ENCODE assay signal across 10 cellular contexts in the genomic region with DNA sequence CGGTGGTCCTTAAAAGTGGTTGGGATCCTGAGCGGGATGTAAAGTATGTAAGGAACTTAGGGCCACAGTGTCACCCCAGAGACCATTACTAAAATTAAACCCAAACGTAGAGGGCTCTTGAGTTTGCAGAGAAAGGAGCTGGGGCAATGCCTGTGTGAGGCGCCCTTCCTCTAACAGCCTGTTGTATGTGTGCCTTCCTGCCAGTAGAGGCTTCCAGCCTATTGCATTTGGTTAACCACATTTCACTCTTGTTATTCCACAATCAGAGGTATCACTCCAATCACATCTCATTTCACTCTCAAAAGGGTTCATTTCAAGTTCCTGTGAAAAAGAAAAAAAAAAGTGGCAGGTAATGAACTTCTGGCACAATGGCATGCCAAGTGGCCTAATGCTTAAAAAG. TPM values are rescaled to one million over a fixed set of nuclear protein-coding genes. Genes with fewer than 3 reads are reported as not detected.
DNase-seq lines count a peak whose midpoint lies in the region; ATAC-seq and TF ChIP-seq lines count a peak whose summit lies in the region.
"Had no signal": no experiment of that assay in that cellular context is flagged by ENCODE, and none has a peak within 500 bp of the region (broad histone marks: within the 10 kb centered on the region; RNA-seq: fewer than 3 reads in every experiment).

No MANE protein-coding gene starts in this region.

- TF ChIP-seq POLR2A in lower leg skin (IDR thresholded peaks at IDR 0.05), result no peak

- peak overlapping the region in 1 of 10 donors; percentile 18 for H3K4me3 Mint-ChIP-seq in naive thymus-derived CD4-positive, alpha-beta T cell

- peak overlapping the region in 1 of 9 donors; percentile 48 for H3K27ac Mint-ChIP-seq in naive thymus-derived CD4-positive, alpha-beta T cell

- no peak overlapping the region for H3K9ac ChIP-seq in fibroblast of lung (ENCODE audit: insufficient read depth, low read length)

- no peaks in the 10 kb centered on the region for H3K9me3 Mint-ChIP-seq in naive thymus-derived CD4-positive, alpha-beta T cell

- DNase-seq in AG04450 (ENCODE audit: low read depth, low spot score) (no peak), fibroblast of lung (ENCODE audit: low read depth in 2 of 2) (peak in 1 of 2 donors; percentile 58), mesenteric fat pad (ENCODE audit: low spot score) (no peak), lower leg skin (ENCODE audit: low spot score in 2 of 2) (no peak), head of caudate nucleus (no peak)
- DNase-seq in naive thymus-derived CD4-positive, alpha-beta T cell, result no peak
- DNase-seq: dorsolateral prefrontal cortex, left cardiac atrium had no signal

- intact Hi-C loops in naive thymus-derived CD4-positive, alpha-beta T cell (cut with micrococcal nuclease), result no loop called here
- intact Hi-C loops in lower leg skin (cut with DNase I; ENCODE audit: low total_unique reads) (no loop called here), head of caudate nucleus (cut with DNase I) (no loop called here)

- ATAC-seq in GM18520 (IDR thresholded peaks at IDR 0.05; ENCODE audit: unreplicated experiment) (peak; percentile 46), HG03565 (IDR thresholded peaks at IDR 0.05; ENCODE audit: unreplicated experiment) (peak; percentile 47)
- ATAC-seq in naive thymus-derived CD4-positive, alpha-beta T cell, result no peak
- ATAC-seq: left cardiac atrium had no signal

- no peaks in the 10 kb centered on the region for H3K4me1 ChIP-seq in fibroblast of lung (ENCODE audit: control insufficient read depth, extremely low read depth, insufficient read depth, low read length)
- H3K4me1 ChIP-seq in naive thymus-derived CD4-positive, alpha-beta T cell (ENCODE audit: control insufficient read depth in 2 of 2, insufficient read depth in 2 of 2, low read length in 2 of 2), result peaks cover 0 to 6% of the 10 kb centered on the region in 2 donors

- CTCF ChIA-PET in AG04450 (lab: Charles Lee), result interaction anchor here (0.7 to 2.1 kb wide), 3 partner anchors 9 to 22 kb away, joined by 3 to 5 read pairs (median 3); no protein-coding TSS in a partner anchor
- CTCF ChIA-PET in naive thymus-derived CD4-positive, alpha-beta T cell (lab: Charles Lee), result no interaction called here

- no peak overlapping the region for H3K27ac ChIP-seq in AG04450 (ENCODE audit: low read depth, low read length)
- no peak overlapping the region for H3K27ac ChIP-seq in fibroblast of lung (ENCODE audit: insufficient read depth, low read length)
- H3K27ac ChIP-seq in naive thymus-derived CD4-positive, alpha-beta T cell (ENCODE audit: low read depth, low read length), result no peak overlapping the region
- H3K27ac ChIP-seq: dorsolateral prefrontal cortex had no signal

- peaks cover 37% of the 10 kb centered on the region for H3K79me2 ChIP-seq in fibroblast of lung (ENCODE audit: control insufficient read depth, insufficient read depth, low read length)

- peak overlapping the region; percentile 28 for H2AFZ ChIP-seq in fibroblast of lung (ENCODE audit: low read length)

- peaks cover 0 to 21% (median 0%) of the 10 kb centered on the region in 7 donors for H3K4me1 Mint-ChIP-seq in naive thymus-derived CD4-positive, alpha-beta T cell

- H4K20me1 ChIP-seq in fibroblast of lung (ENCODE audit: control insufficient read depth, extremely low read depth, insufficient read depth, low read length), result no peaks in the 10 kb centered on the region

- WGBS in lower leg skin, 2 donors, result 83 to 87% methylated on average over 4 of the region's 4 CpGs

- peak overlapping the region; percentile 52 for H3K4me2 ChIP-seq in fibroblast of lung (ENCODE audit: extremely low read depth, insufficient read depth, low read length)

- TF ChIP-seq CTCF in AG04450 (IDR thresholded peaks at IDR 0.05; ENCODE audit: low read depth, low read length) (peak; percentile 54), fibroblast of lung (conservative IDR thresholded peaks at IDR 0.05 in 1 of 2, IDR thresholded peaks at IDR 0.05 in 1 of 2; ENCODE audit: low read depth in 1 of 2, low read length in 2 of 2) (peak; percentile 52 to 60), lower leg skin (IDR thresholded peaks at IDR 0.05) (no peak)

- H3K27me3 Mint-ChIP-seq in naive thymus-derived CD4-positive, alpha-beta T cell, result no peaks in the 10 kb centered on the region

- H3K36me3 Mint-ChIP-seq in naive thymus-derived CD4-positive, alpha-beta T cell, result peaks cover 0 to 15% (median 0%) of the 10 kb centered on the region in 5 donors

- POLR2A ChIA-PET in AG04450 (lab: Yijun Ruan, JAX), result no interaction called here
- POLR2A ChIA-PET in naive thymus-derived CD4-positive, alpha-beta T cell (lab: Charles Lee), result no interaction called here

- H3K27me3 ChIP-seq in AG04450 (ENCODE audit: control insufficient read depth, insufficient read depth, low read length) (no peaks in the 10 kb centered on the region), fibroblast of lung (ENCODE audit: control insufficient read depth, insufficient read depth, low read length) (no peaks in the 10 kb centered on the region)
- no peaks in the 10 kb centered on the region for H3K27me3 ChIP-seq in naive thymus-derived CD4-positive, alpha-beta T cell (ENCODE audit: control insufficient read depth in 2 of 2, insufficient read depth in 2 of 2, low read length in 2 of 2)

- H3K4me3 ChIP-seq in AG04450 (ENCODE audit: low read depth, low read length) (no peak overlapping the region), fibroblast of lung (replicated peaks in 1 of 4; ENCODE audit: control extremely low read depth in 1 of 4, insufficient read depth in 1 of 4, low read depth in 3 of 4, low read length in 4 of 4) (no peak overlapping the region), lower leg skin (ENCODE audit: low read depth, poor library complexity, severe bottlenecking) (no peak overlapping the region)
- H3K4me3 ChIP-seq in naive thymus-derived CD4-positive, alpha-beta T cell (ENCODE audit: low read length), result no peak overlapping the region
- H3K4me3 ChIP-seq: dorsolateral prefrontal cortex had no signal

- H3K9me3 ChIP-seq in AG04450 (ENCODE audit: control insufficient read depth, insufficient read depth, low read length) (no peaks in the 10 kb centered on the region), fibroblast of lung (ENCODE audit: control insufficient read depth, insufficient read depth, low read depth, low read length) (no peaks in the 10 kb centered on the region)
- no peaks in the 10 kb centered on the region for H3K9me3 ChIP-seq in naive thymus-derived CD4-positive, alpha-beta T cell (ENCODE audit: control insufficient read depth in 2 of 3, low read length in 3 of 3)

- H3K36me3 ChIP-seq in fibroblast of lung (ENCODE audit: control insufficient read depth, insufficient read depth, low read length), result no peaks in the 10 kb centered on the region
- H3K36me3 ChIP-seq in naive thymus-derived CD4-positive, alpha-beta T cell (ENCODE audit: control insufficient read depth in 2 of 3, insufficient read depth in 3 of 3, low read length in 3 of 3), result no peaks in the 10 kb centered on the region

RNA-seq across cellular contexts. Expression of gene DIAPH3, which starts 29.4 kb away (rescaled TPM):
- 6.7 and 11.7 TPM in 2 replicates for polyA plus RNA-seq in AG04450 (2011; rRNA removed)
- 10.0 and 18.4 TPM in 2 replicates for polyA minus RNA-seq in AG04450 (2011; rRNA and poly(A)+ RNA removed)
- 1.8 and 5.9 TPM in 2 replicates for total RNA-seq in fibroblast of lung
- polyA plus RNA-seq in fibroblast of lung, result 10.9 and 23.6 TPM in 2 replicates
- polyA plus RNA-seq in fibroblast of lung (2012), result 9.1 and 16.6 TPM in 2 replicates
- 6.9 and 19.4 TPM in 2 replicates for polyA minus RNA-seq in fibroblast of lung (ENCODE audit: low replicate concordance)
- 0.26 TPM for total RNA-seq in mesenteric fat pad
- 10 to 100 TPM in 1 of 5 experiments, under 1 TPM in 1, not detected in 3; 0.37 to 17.5 TPM for total RNA-seq in naive thymus-derived CD4-positive, alpha-beta T cell
- polyA plus RNA-seq in naive thymus-derived CD4-positive, alpha-beta T cell, result not detected
- total RNA-seq in lower leg skin, result 1 to 10 TPM in 3 of 4 donors, under 1 TPM in 1; 0.27 to 3.9 (median 2.1) TPM

Comparison
In these comparisons a context has a peak if more than half of its experiments do, and no peak if none do; other contexts are left out.
1. CTCF ChIP-seq: peak in AG04450 (single experiment) and fibroblast of lung (2 of 2); none in lower leg skin (0 of 3).